In the genomic region with DNA sequence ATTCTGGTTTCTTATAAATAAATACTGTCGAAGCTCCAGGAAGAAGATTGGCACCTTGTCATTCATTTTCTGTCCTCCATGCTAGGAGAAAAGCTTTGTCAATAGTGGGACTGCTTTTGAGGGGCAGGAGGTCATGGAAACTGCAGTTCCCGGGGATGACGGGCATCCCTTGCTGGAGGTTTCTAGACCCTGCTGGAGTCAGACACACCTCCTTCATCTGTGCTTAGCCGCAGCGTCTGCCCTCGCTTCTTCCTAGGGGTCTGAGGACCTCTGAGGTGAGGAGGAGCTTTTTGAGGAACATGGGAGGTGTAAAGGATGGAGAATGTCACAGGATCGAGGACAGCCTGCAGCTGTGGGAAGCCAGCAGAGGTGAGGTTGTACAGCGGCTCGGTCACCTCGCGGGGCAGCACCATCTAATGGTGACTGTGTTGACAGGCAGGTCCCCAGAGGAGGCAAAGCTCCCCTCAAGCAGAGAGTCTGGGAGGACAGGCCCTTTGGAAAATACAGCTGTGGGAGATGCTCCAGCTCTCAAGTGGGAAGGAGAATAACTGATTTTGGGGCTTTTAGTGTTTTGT, we compare ENCODE assay signal across 12 cellular contexts.
DNase-seq lines count a peak whose midpoint lies in the region; ATAC-seq and TF ChIP-seq lines count a peak whose summit lies in the region.
"Had no signal": no experiment of that assay in that cellular context is flagged by ENCODE, and none has a peak within 500 bp of the region (broad histone marks: within the 10 kb centered on the region; RNA-seq: fewer than 3 reads in every experiment).

No MANE protein-coding gene starts in this region.

- peaks cover 15% of the 10 kb centered on the region for H3K36me3 ChIP-seq in WERI-Rb-1
- H3K36me3 ChIP-seq: gastroesophageal sphincter had no signal

- no peaks in the 10 kb centered on the region for H3K9me3 ChIP-seq in WERI-Rb-1 (ENCODE audit: severe bottlenecking)
- H3K9me3 ChIP-seq: gastroesophageal sphincter had no signal

- no peak overlapping the region for H3K4me3 Mint-ChIP-seq in activated naive CD4-positive, alpha-beta T cell treated with anti-CD3 and anti-CD28 coated beads for 36 hours
- H3K4me3 Mint-ChIP-seq: activated CD8-positive, alpha-beta memory T cell treated with anti-CD3 and anti-CD28 coated beads, Interleukin-2, amount 10 ng/mL, durations not matched to agents 7 days and 5 days; T-cell had no signal

- no peaks in the 10 kb centered on the region for H3K4me1 Mint-ChIP-seq in activated naive CD4-positive, alpha-beta T cell treated with anti-CD3 and anti-CD28 coated beads for 36 hours (ENCODE audit: low read depth)
- H3K4me1 Mint-ChIP-seq: activated CD8-positive, alpha-beta memory T cell treated with anti-CD3 and anti-CD28 coated beads, Interleukin-2, amount 10 ng/mL, durations not matched to agents 7 days and 5 days; T-cell had no signal

- ATAC-seq in left colon, result peak; percentile 53
- no peak for ATAC-seq in esophagus mucosa
- ATAC-seq: activated CD8-positive, alpha-beta memory T cell treated with anti-CD3 and anti-CD28 coated beads, Interleukin-2, amount 10 ng/mL, durations not matched to agents 7 days and 5 days; gastroesophageal sphincter; T-cell had no signal

- TF ChIP-seq CTCF in WERI-Rb-1 (IDR thresholded peaks at IDR 0.05; ENCODE audit: low read depth, low read length), result peak; percentile 90

- no peak overlapping the region for H3K4me3 ChIP-seq in WERI-Rb-1 (ENCODE audit: low read depth, low read length)
- H3K4me3 ChIP-seq: gastroesophageal sphincter had no signal

- no peaks in the 10 kb centered on the region for H3K36me3 Mint-ChIP-seq in activated naive CD4-positive, alpha-beta T cell treated with anti-CD3 and anti-CD28 coated beads for 36 hours (ENCODE audit: low read depth)
- H3K36me3 Mint-ChIP-seq: activated CD8-positive, alpha-beta memory T cell treated with anti-CD3 and anti-CD28 coated beads, Interleukin-2, amount 10 ng/mL, durations not matched to agents 7 days and 5 days; T-cell had no signal

- no peaks in the 10 kb centered on the region for H3K27me3 ChIP-seq in WERI-Rb-1 (ENCODE audit: insufficient read depth, low read depth, severe bottlenecking)
- H3K27me3 ChIP-seq: gastroesophageal sphincter had no signal

- CTCF ChIA-PET in activated naive CD4-positive, alpha-beta T cell treated with anti-CD3 and anti-CD28 coated beads for 36 hours (lab: Charles Lee), result interaction anchor here (0.5 to 1.8 kb wide), 4 partner anchors 62 to 494 kb away, joined by 3 to 4 read pairs (median 4); no protein-coding TSS in a partner anchor

- peak; percentile 4 for DNase-seq in stimulated activated CD4-positive, alpha-beta T cell treated with anti-CD3 and anti-CD28 coated beads, Interleukin-15, amount 100 ng/mL, for 24 hours
- no peak for DNase-seq in stimulated activated CD4-positive, alpha-beta T cell treated with anti-CD3 and anti-CD28 coated beads, Interleukin-12 subunit alpha, Interleukin-12 subunit beta, amount 100 ng/mL, for 4 hours
- DNase-seq in WERI-Rb-1 (peak; percentile 86), left colon (no peak), inferior parietal cortex (ENCODE audit: extremely low spot score) (no peak)
- no peak for DNase-seq in activated naive CD4-positive, alpha-beta T cell treated with anti-CD3 and anti-CD28 coated beads for 36 hours
- DNase-seq in activated CD8-positive, alpha-beta memory T cell treated with anti-CD3 and anti-CD28 coated beads, Interleukin-2, amount 50 U/mL, for 4 hours, result no peak
- DNase-seq: activated CD8-positive, alpha-beta memory T cell treated with anti-CD3 and anti-CD28 coated beads, Interleukin-2, amount 10 ng/mL, durations not matched to agents 7 days and 5 days; NCI-H2029 treated with DMSO at 0.1 percent for 48 hours; T-cell had no signal

- H3K9me3 Mint-ChIP-seq in activated naive CD4-positive, alpha-beta T cell treated with anti-CD3 and anti-CD28 coated beads for 36 hours, result no peaks in the 10 kb centered on the region
- H3K9me3 Mint-ChIP-seq: T-cell had no signal

- H3K27ac ChIP-seq in WERI-Rb-1, result no peak overlapping the region
- H3K27ac ChIP-seq: gastroesophageal sphincter had no signal

- H3K27ac Mint-ChIP-seq in activated naive CD4-positive, alpha-beta T cell treated with anti-CD3 and anti-CD28 coated beads for 36 hours, result no peak overlapping the region
- H3K27ac Mint-ChIP-seq: activated CD8-positive, alpha-beta memory T cell treated with anti-CD3 and anti-CD28 coated beads, Interleukin-2, amount 10 ng/mL, durations not matched to agents 7 days and 5 days; T-cell had no signal

- no peaks in the 10 kb centered on the region for H3K27me3 Mint-ChIP-seq in activated naive CD4-positive, alpha-beta T cell treated with anti-CD3 and anti-CD28 coated beads for 36 hours (ENCODE audit: low read depth)
- H3K27me3 Mint-ChIP-seq: T-cell had no signal

- intact Hi-C loops in left colon (cut with DNase I, micrococcal nuclease), result no loop called here
- intact Hi-C loops in activated naive CD4-positive, alpha-beta T cell treated with anti-CD3 and anti-CD28 coated beads for 36 hours (cut with micrococcal nuclease), result loop anchor here (1.0 kb wide), 1 partner anchor 495 kb away; no protein-coding TSS in a partner anchor

Comparison
In these comparisons a context has a peak if more than half of its experiments do, and no peak if none do; other contexts are left out.
1. DNase-seq: peak in stimulated activated CD4-positive, alpha-beta T cell treated with anti-CD3 and anti-CD28 coated beads, Interleukin-15, amount 100 ng/mL, for 24 hours (single experiment) and WERI-Rb-1 (single experiment); none in stimulated activated CD4-positive, alpha-beta T cell treated with anti-CD3 and anti-CD28 coated beads, Interleukin-12 subunit alpha, Interleukin-12 subunit beta, amount 100 ng/mL, for 4 hours (single experiment), left colon (0 of 2), activated naive CD4-positive, alpha-beta T cell treated with anti-CD3 and anti-CD28 coated beads for 36 hours (single experiment), inferior parietal cortex (single experiment) and activated CD8-positive, alpha-beta memory T cell treated with anti-CD3 and anti-CD28 coated beads, Interleukin-2, amount 50 U/mL, for 4 hours (single experiment).